ENCODE assay signal across 20 cellular contexts in genomic region chr1:234331511-234331910, GRCh38. TPM values are rescaled to one million over a fixed set of nuclear protein-coding genes. Genes with fewer than 3 reads are reported as not detected.
DNase-seq lines count a peak whose midpoint lies in the region; ATAC-seq, FAIRE-seq and TF ChIP-seq lines count a peak whose summit lies in the region.
"Had no signal": no experiment of that assay in that cellular context is flagged by ENCODE, and none has a peak within 500 bp of the region (broad histone marks: within the 10 kb centered on the region; RNA-seq: fewer than 3 reads in every experiment).

No MANE protein-coding gene starts in this region.

- H3K36me3 Mint-ChIP-seq in natural killer cell treated with Interleukin-12 subunit alpha and Interleukin-12 subunit beta and Interleukin-15 and Interleukin-18, amount 100 ng/mL, for 72 hours: peaks cover 10% of the 10 kb centered on the region
- peaks cover 4% of the 10 kb centered on the region for H3K36me3 Mint-ChIP-seq in natural killer cell
- H3K36me3 Mint-ChIP-seq: CD4-positive, CD25-positive, alpha-beta regulatory T cell had no signal

- DNase-seq in natural killer cell treated with Interleukin-12 subunit alpha and Interleukin-12 subunit beta and Interleukin-15 and Interleukin-18, amount 100 ng/mL, for 72 hours (ENCODE audit: low spot score): no peak
- no peak for DNase-seq in natural killer cell
- DNase-seq in SIG-M5 treated with dmso at 0.1 percent for 504 hours (lab: John Stamatoyannopoulos, UW; ENCODE audit: unreplicated experiment): peak; percentile 91
- peak; percentile 76 for DNase-seq in fibroblast of mammary gland (ENCODE audit: low read depth)
- no peak for DNase-seq in RCC 7860 (ENCODE audit: low spot score)
- no peak for DNase-seq in A172 (ENCODE audit: low spot score)
- no peak for DNase-seq in NCI-H2081 (lab: John Stamatoyannopoulos, UW)
- DNase-seq in hypothalamus (lab: John Stamatoyannopoulos, UW): no peak
- DNase-seq: activated CD8-positive, alpha-beta memory T cell treated with anti-CD3 and anti-CD28 coated beads, Interleukin-2, amount 10 ng/mL, durations not matched to agents 7 days and 5 days; activated effector memory CD4-positive, alpha-beta T cell treated with Interleukin-2 at 50 U/mL for 16 hours; adrenal gland; CD4-positive, CD25-positive, alpha-beta regulatory T cell; DMS53; effector memory CD4-positive, alpha-beta T cell; left lung; mucosa of descending colon; NCI-H1930; retina; stimulated activated naive B cell treated with anti-CD40 and anti-IgM and Interleukin-4, amounts not matched to agents 10 μg/mL and 1 μg/mL and 100 μg/mL, for 72 hours had no signal

- peak; percentile 25 to 67 for ATAC-seq in natural killer cell treated with Interleukin-12 subunit alpha and Interleukin-12 subunit beta and Interleukin-15 and Interleukin-18, amount 100 ng/mL, for 72 hours
- ATAC-seq in natural killer cell: no peak
- ATAC-seq: activated CD8-positive, alpha-beta memory T cell treated with anti-CD3 and anti-CD28 coated beads, Interleukin-2, amount 10 ng/mL, durations not matched to agents 7 days and 5 days; gastroesophageal sphincter; left lung; mucosa of descending colon had no signal

- peaks cover 29 to 44% of the 10 kb centered on the region in 2 donors for H3K27me3 Mint-ChIP-seq in natural killer cell treated with Interleukin-12 subunit alpha and Interleukin-12 subunit beta and Interleukin-15 and Interleukin-18, amount 100 ng/mL, for 72 hours
- peaks cover 18 to 53% of the 10 kb centered on the region in 2 donors for H3K27me3 Mint-ChIP-seq in natural killer cell (ENCODE audit: low read depth in 2 of 2)

- no peak overlapping the region for H3K4me3 Mint-ChIP-seq in natural killer cell treated with Interleukin-12 subunit alpha and Interleukin-12 subunit beta and Interleukin-15 and Interleukin-18, amount 100 ng/mL, for 72 hours
- no peak overlapping the region for H3K4me3 Mint-ChIP-seq in natural killer cell
- H3K4me3 Mint-ChIP-seq: activated CD8-positive, alpha-beta memory T cell treated with anti-CD3 and anti-CD28 coated beads, Interleukin-2, amount 10 ng/mL, durations not matched to agents 7 days and 5 days; stimulated activated naive B cell treated with anti-CD40 and anti-IgM and Interleukin-4, amounts not matched to agents 10 μg/mL and 1 μg/mL and 100 μg/mL, for 72 hours had no signal

- TF ChIP-seq CTCF in natural killer cell (IDR thresholded peaks at IDR 0.05): no peak
- TF ChIP-seq CTCF in fibroblast of mammary gland (conservative IDR thresholded peaks at IDR 0.05; ENCODE audit: control insufficient read depth, insufficient read depth, low read depth, low read length): no peak

- H3K4me3 ChIP-seq in fibroblast of mammary gland (ENCODE audit: control insufficient read depth, low read depth, low read length): no peak overlapping the region
- H3K4me3 ChIP-seq: adrenal gland, gastroesophageal sphincter, left lung, mucosa of descending colon had no signal

- FAIRE-seq in RCC 7860 (lab: Jason Lieb, UNC): no peak

- H3K27ac Mint-ChIP-seq in natural killer cell treated with Interleukin-12 subunit alpha and Interleukin-12 subunit beta and Interleukin-15 and Interleukin-18, amount 100 ng/mL, for 72 hours: peak overlapping the region in 1 of 2 donors; percentile 6
- no peak overlapping the region for H3K27ac Mint-ChIP-seq in natural killer cell
- H3K27ac Mint-ChIP-seq: activated CD8-positive, alpha-beta memory T cell treated with anti-CD3 and anti-CD28 coated beads, Interleukin-2, amount 10 ng/mL, durations not matched to agents 7 days and 5 days; stimulated activated naive B cell treated with anti-CD40 and anti-IgM and Interleukin-4, amounts not matched to agents 10 μg/mL and 1 μg/mL and 100 μg/mL, for 72 hours had no signal

- no peaks in the 10 kb centered on the region for H3K9me3 Mint-ChIP-seq in natural killer cell treated with Interleukin-12 subunit alpha and Interleukin-12 subunit beta and Interleukin-15 and Interleukin-18, amount 100 ng/mL, for 72 hours
- no peaks in the 10 kb centered on the region for H3K9me3 Mint-ChIP-seq in natural killer cell

- intact Hi-C loops in natural killer cell (cut with micrococcal nuclease): no loop called here

- H3K4me1 Mint-ChIP-seq in natural killer cell treated with Interleukin-12 subunit alpha and Interleukin-12 subunit beta and Interleukin-15 and Interleukin-18, amount 100 ng/mL, for 72 hours (ENCODE audit: low read depth in 2 of 2): peaks cover 16 to 23% of the 10 kb centered on the region in 2 donors
- peaks cover 4 to 5% of the 10 kb centered on the region in 2 donors for H3K4me1 Mint-ChIP-seq in natural killer cell

RNA-seq across cellular contexts. Expression of gene COA6, which starts 41.7 kb away (rescaled TPM):
- 10 to 100 TPM; 27.2 to 32.6 TPM for total RNA-seq in natural killer cell treated with Interleukin-12 subunit alpha and Interleukin-12 subunit beta and Interleukin-15 and Interleukin-18, amount 100 ng/mL, for 72 hours
- total RNA-seq in natural killer cell: 10 to 100 TPM in 2 of 3 donors, 1 to 10 TPM in 1; 8.9 to 11.8 (median 11.6) TPM
- total RNA-seq in A172 (2014; rRNA removed; shearing (Covaris generic)): 78.1 and 81.3 TPM in 2 replicates

Comparison
In these comparisons a context has a peak if more than half of its experiments do, and no peak if none do; other contexts are left out.
1. ATAC-seq: peak in natural killer cell treated with Interleukin-12 subunit alpha and Interleukin-12 subunit beta and Interleukin-15 and Interleukin-18, amount 100 ng/mL, for 72 hours (2 of 2); none in natural killer cell (0 of 3).
2. DNase-seq: peak in SIG-M5 treated with dmso at 0.1 percent for 504 hours (single experiment) and fibroblast of mammary gland (single experiment); none in natural killer cell treated with Interleukin-12 subunit alpha and Interleukin-12 subunit beta and Interleukin-15 and Interleukin-18, amount 100 ng/mL, for 72 hours (single experiment), natural killer cell (single experiment), RCC 7860 (single experiment), A172 (single experiment), NCI-H2081 (0 of 2) and hypothalamus (0 of 51).